In the genomic region with DNA sequence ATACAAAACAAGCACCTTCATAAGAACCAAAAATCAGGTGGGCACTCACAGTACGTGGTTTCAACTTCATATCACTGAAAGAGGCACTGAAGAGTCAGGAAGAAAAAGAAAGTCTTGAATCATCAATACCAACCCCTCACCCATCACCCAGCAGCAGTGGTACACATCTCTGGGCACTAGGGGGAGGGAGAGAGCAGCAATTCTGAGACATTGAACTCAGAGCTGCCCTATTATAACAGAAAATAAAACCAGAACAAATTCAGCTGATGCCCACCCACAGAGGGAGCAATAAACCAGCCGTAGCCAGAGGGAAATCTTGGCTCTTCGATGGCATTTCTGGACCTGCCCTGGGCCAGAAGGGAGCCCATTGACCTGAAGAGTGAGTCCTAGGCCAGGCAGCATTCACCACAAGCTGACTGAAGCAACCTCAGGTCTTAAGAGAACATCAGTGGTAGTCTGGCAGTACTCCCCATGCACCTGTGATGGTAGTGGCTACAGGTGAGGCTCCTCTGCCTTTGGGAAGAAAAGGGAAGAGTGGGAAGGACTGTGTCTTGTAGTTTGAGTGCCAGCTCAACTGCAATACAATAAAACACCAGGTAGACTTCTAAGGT, we compare ENCODE assay signal across 9 cellular contexts. TPM values are rescaled to one million over a fixed set of nuclear protein-coding genes. Genes with fewer than 3 reads are reported as not detected.
DNase-seq lines count a peak whose midpoint lies in the region; ATAC-seq and TF ChIP-seq lines count a peak whose summit lies in the region.
"Had no signal": no experiment of that assay in that cellular context is flagged by ENCODE, and none has a peak within 500 bp of the region (broad histone marks: within the 10 kb centered on the region; RNA-seq: fewer than 3 reads in every experiment).

No MANE protein-coding gene starts in this region.

- H3K4me1 Mint-ChIP-seq in mesothelial cell of epicardium: no peaks in the 10 kb centered on the region
- H3K4me1 Mint-ChIP-seq: CD4-positive, CD25-positive, alpha-beta regulatory T cell had no signal

- H3K27me3 Mint-ChIP-seq in mesothelial cell of epicardium (ENCODE audit: low read depth): peaks cover 15% of the 10 kb centered on the region
- H3K27me3 Mint-ChIP-seq: CD4-positive, CD25-positive, alpha-beta regulatory T cell had no signal

- H3K18ac ChIP-seq in trophoblast cell (ENCODE audit: low read length): no peak overlapping the region

- H3K4me3 Mint-ChIP-seq in mesothelial cell of epicardium: no peak overlapping the region
- H3K4me3 Mint-ChIP-seq: CD4-positive, CD25-positive, alpha-beta regulatory T cell had no signal

- no peak overlapping the region for H2AK5ac ChIP-seq in trophoblast cell (ENCODE audit: low read length)

- H2AFZ ChIP-seq in trophoblast cell (ENCODE audit: insufficient read depth, low read length, poor library complexity): no peak overlapping the region

- no peaks in the 10 kb centered on the region for H3K27me3 ChIP-seq in trophoblast cell (ENCODE audit: insufficient read depth, low read length)

- H3K23ac ChIP-seq in trophoblast cell (ENCODE audit: low read length): no peak overlapping the region

- no peaks in the 10 kb centered on the region for H3K36me3 ChIP-seq in trophoblast cell (ENCODE audit: control insufficient read depth in 1 of 2, insufficient read depth in 2 of 2, low read length in 2 of 2)

- no peak overlapping the region for H3K4me3 ChIP-seq in trophoblast cell (ENCODE audit: low read depth, low read length)

- H2BK12ac ChIP-seq in trophoblast cell (ENCODE audit: low read length): no peak overlapping the region

- H3K27ac ChIP-seq in trophoblast cell (ENCODE audit: low read depth, low read length): no peak overlapping the region

- no peak overlapping the region for H2BK5ac ChIP-seq in trophoblast cell (ENCODE audit: low read depth, low read length, poor library complexity)

- H4K12ac ChIP-seq in trophoblast cell (ENCODE audit: low read depth, low read length): no peak overlapping the region

- H3K9me3 ChIP-seq in trophoblast cell (ENCODE audit: insufficient read depth, low read depth, low read length): no peaks in the 10 kb centered on the region

- peaks cover 26% of the 10 kb centered on the region for H3K9me3 Mint-ChIP-seq in mesothelial cell of epicardium

- no CpG with 5 or more reads among the region's 3 CpGs for WGBS in trophoblast cell (ENCODE audit: extremely low coverage, insufficient coverage, insufficient read length)

- no peak overlapping the region for H3K4ac ChIP-seq in trophoblast cell (ENCODE audit: low read depth, low read length)

- H3K4me2 ChIP-seq in trophoblast cell (ENCODE audit: low read length): no peak overlapping the region

- in situ Hi-C loops in SK-MEL-5 (cut with HindIII; ENCODE audit: low pct_unique_long_range_greater_than_20kb, low sequenced_read_pairs): no loop called here

- H4K8ac ChIP-seq in trophoblast cell (ENCODE audit: low read depth, low read length): no peak overlapping the region

- peak; percentile 36 for DNase-seq in NCI-H2196 (lab: John Stamatoyannopoulos, UW; ENCODE audit: unreplicated experiment)
- no peak for DNase-seq in NCI-H2196 treated with DMSO at 0.1 percent for 48 hours (lab: John Stamatoyannopoulos, UW; ENCODE audit: unreplicated experiment)
- DNase-seq in HK-2 (ENCODE audit: unreplicated experiment): peak; percentile 32
- DNase-seq in SK-MEL-5 (ENCODE audit: low read depth, low spot score): peak; percentile 77
- DNase-seq in ecto neural progenitor cell (ENCODE audit: low spot score): peak; percentile 52
- DNase-seq in trophoblast cell: peak; percentile 34 to 57
- DNase-seq in mesothelial cell of epicardium (ENCODE audit: low spot score in 2 of 2, unreplicated experiment in 2 of 2): no peak

- H3K36me3 Mint-ChIP-seq in mesothelial cell of epicardium: no peaks in the 10 kb centered on the region
- H3K36me3 Mint-ChIP-seq: CD4-positive, CD25-positive, alpha-beta regulatory T cell had no signal

- no peak overlapping the region for H2BK120ac ChIP-seq in trophoblast cell (ENCODE audit: insufficient read depth, low read length, poor library complexity)

- H3K79me2 ChIP-seq in trophoblast cell (ENCODE audit: control insufficient read depth, insufficient read depth, low read length, poor library complexity): no peaks in the 10 kb centered on the region

- H3K79me1 ChIP-seq in trophoblast cell (ENCODE audit: low read length): no peaks in the 10 kb centered on the region

- peak; percentile 99 for ATAC-seq in GM21529 (IDR thresholded peaks at IDR 0.05; ENCODE audit: unreplicated experiment)

- H3K4me1 ChIP-seq in trophoblast cell (ENCODE audit: control insufficient read depth in 1 of 2, insufficient read depth in 2 of 2, low read length in 2 of 2): no peaks in the 10 kb centered on the region

- H3K14ac ChIP-seq in trophoblast cell (ENCODE audit: low read length): no peak overlapping the region

- TF ChIP-seq CTCF in mesothelial cell of epicardium (IDR thresholded peaks at IDR 0.05; ENCODE audit: unreplicated experiment): no peak

- H3K9ac ChIP-seq in trophoblast cell (ENCODE audit: low read length): no peak overlapping the region

- H3K27ac Mint-ChIP-seq in mesothelial cell of epicardium: no peak overlapping the region
- H3K27ac Mint-ChIP-seq: CD4-positive, CD25-positive, alpha-beta regulatory T cell had no signal

- no peak overlapping the region for H4K91ac ChIP-seq in trophoblast cell (ENCODE audit: low read depth, low read length)

RNA-seq across cellular contexts. Expression of a gene that starts 42.2 kb away (rescaled TPM):
- total RNA-seq in SK-MEL-5 (2014; rRNA removed; shearing (Covaris generic)): 0.80 and 1.1 TPM in 2 replicates
- 0.80 and 1.2 TPM in 2 replicates for polyA plus RNA-seq in SK-MEL-5 (2015; cell fraction: cytosol; rRNA removed)
- 0.31 and 0.66 TPM in 2 replicates for polyA plus RNA-seq in SK-MEL-5 (2015; cell fraction: nucleus; rRNA removed)
- polyA plus RNA-seq in trophoblast cell (2013): 0.01 and 0.04 TPM in 2 replicates
- 0.40 to 0.47 TPM (median 0.47 TPM) in 3 replicates for total RNA-seq in mesothelial cell of epicardium
- total RNA-seq: CD4-positive, CD25-positive, alpha-beta regulatory T cell had no signal
- polyA plus RNA-seq: CD4-positive, CD25-positive, alpha-beta regulatory T cell had no signal

Comparison
In these comparisons a context has a peak if more than half of its experiments do, and no peak if none do; other contexts are left out.
1. DNase-seq: peak in NCI-H2196 (single experiment), HK-2 (single experiment), SK-MEL-5 (single experiment), ecto neural progenitor cell (single experiment) and trophoblast cell (2 of 2); none in NCI-H2196 treated with DMSO at 0.1 percent for 48 hours (single experiment) and mesothelial cell of epicardium (0 of 2).